24 cellular contexts compared by ENCODE assay signal in the genomic region with DNA sequence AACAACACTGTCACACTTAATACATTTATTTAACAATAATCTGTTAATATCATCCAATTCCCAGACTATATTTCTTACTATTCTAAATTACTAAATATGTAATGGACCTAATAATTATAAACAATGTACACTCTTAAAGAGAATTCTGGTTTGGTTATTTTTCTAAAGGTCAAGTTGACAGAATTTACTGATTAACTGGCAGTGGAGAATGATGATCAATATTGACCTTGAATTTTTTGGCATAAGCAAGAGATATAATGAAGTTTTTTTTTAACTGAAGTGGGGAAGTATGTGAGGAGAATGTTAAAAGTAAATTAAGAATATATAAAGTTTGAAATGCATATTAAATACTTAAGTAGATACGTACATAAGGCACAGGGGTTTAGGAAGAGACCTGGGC. TPM values are rescaled to one million over a fixed set of nuclear protein-coding genes. Genes with fewer than 3 reads are reported as not detected.
DNase-seq lines count a peak whose midpoint lies in the region; ATAC-seq, FAIRE-seq and TF ChIP-seq lines count a peak whose summit lies in the region.
"Had no signal": no experiment of that assay in that cellular context is flagged by ENCODE, and none has a peak within 500 bp of the region (broad histone marks: within the 10 kb centered on the region; RNA-seq: fewer than 3 reads in every experiment).

No MANE protein-coding gene starts in this region.

- no peak overlapping the region for H3K4me3 ChIP-seq in pancreas
- H3K4me3 ChIP-seq: BLaER1 had no signal

- FAIRE-seq in frontal cortex (lab: Jason Lieb, UNC), result peak; percentile 36
- peak; percentile 60 for FAIRE-seq in pancreas (lab: Jason Lieb, UNC)
- FAIRE-seq: A204.1, G401.6, GM12891 had no signal

- no peak overlapping the region for H3K27ac ChIP-seq in pancreas
- H3K27ac ChIP-seq: BLaER1 had no signal

- TF ChIP-seq CTCF in pancreas (IDR thresholded peaks at IDR 0.05), result no peak

- DNase-seq in frontal cortex (ENCODE audit: low spot score in 2 of 2) (no peak), left lobe of liver (ENCODE audit: low spot score) (no peak), pancreas (no peak)
- DNase-seq in stimulated activated CD4-positive, alpha-beta T cell treated with anti-CD3 and anti-CD28 coated beads, Interleukin-4, amount 100 ng/mL, for 24 hours, result no peak
- DNase-seq: 8988T; ACHN; BE2C; C1 segment of cervical spinal cord; CD4-positive, alpha-beta memory T cell; CD4-positive, CD25-positive, alpha-beta regulatory T cell; CD8-positive, alpha-beta memory T cell; COR-L47; DMS 273 treated with DMSO at 0.1 percent for 48 hours; DMS153; DMS53; DMS79 treated with DMSO at 0.1 percent for 48 hours; GF-D8 had no signal

- no peaks in the 10 kb centered on the region for H3K27me3 ChIP-seq in pancreas
- H3K27me3 ChIP-seq: BE2C, BLaER1 had no signal

- H3K36me3 ChIP-seq in pancreas, result no peaks in the 10 kb centered on the region
- H3K36me3 ChIP-seq: BE2C, BLaER1 had no signal

- no peaks in the 10 kb centered on the region for H3K9me3 ChIP-seq in pancreas
- H3K9me3 ChIP-seq: BE2C, BLaER1 had no signal

- intact Hi-C loops in pancreas (cut with DNase I), result no loop called here

- ATAC-seq in left lobe of liver, result peak; percentile 34
- no peak for ATAC-seq in pancreas
- ATAC-seq in HG03135 (IDR thresholded peaks at IDR 0.05; ENCODE audit: unreplicated experiment), result no peak
- no peak for ATAC-seq in SK-N-SH treated with all-trans-retinoic acid at 6 μM for 48 hours

- WGBS in pancreas, 2 donors, result 81 to 82% methylated on average over 1 of the region's 1 CpG

- no peaks in the 10 kb centered on the region for H3K4me1 ChIP-seq in pancreas
- H3K4me1 ChIP-seq: BLaER1 had no signal

TF ChIP-seq in SK-N-SH treated with all-trans-retinoic acid at 6 μM for 48 hours, 23 proteins besides CTCF, POLR2A, EP300 and RAD21:
- no peak for TF ChIP-seq ISL1 (CRISPR knock-in tag; IDR thresholded peaks at IDR 0.05)
- TF ChIP-seq ZFP3 (CRISPR knock-in tag; IDR thresholded peaks at IDR 0.05), result no peak
- TF ChIP-seq, protein P1, sequence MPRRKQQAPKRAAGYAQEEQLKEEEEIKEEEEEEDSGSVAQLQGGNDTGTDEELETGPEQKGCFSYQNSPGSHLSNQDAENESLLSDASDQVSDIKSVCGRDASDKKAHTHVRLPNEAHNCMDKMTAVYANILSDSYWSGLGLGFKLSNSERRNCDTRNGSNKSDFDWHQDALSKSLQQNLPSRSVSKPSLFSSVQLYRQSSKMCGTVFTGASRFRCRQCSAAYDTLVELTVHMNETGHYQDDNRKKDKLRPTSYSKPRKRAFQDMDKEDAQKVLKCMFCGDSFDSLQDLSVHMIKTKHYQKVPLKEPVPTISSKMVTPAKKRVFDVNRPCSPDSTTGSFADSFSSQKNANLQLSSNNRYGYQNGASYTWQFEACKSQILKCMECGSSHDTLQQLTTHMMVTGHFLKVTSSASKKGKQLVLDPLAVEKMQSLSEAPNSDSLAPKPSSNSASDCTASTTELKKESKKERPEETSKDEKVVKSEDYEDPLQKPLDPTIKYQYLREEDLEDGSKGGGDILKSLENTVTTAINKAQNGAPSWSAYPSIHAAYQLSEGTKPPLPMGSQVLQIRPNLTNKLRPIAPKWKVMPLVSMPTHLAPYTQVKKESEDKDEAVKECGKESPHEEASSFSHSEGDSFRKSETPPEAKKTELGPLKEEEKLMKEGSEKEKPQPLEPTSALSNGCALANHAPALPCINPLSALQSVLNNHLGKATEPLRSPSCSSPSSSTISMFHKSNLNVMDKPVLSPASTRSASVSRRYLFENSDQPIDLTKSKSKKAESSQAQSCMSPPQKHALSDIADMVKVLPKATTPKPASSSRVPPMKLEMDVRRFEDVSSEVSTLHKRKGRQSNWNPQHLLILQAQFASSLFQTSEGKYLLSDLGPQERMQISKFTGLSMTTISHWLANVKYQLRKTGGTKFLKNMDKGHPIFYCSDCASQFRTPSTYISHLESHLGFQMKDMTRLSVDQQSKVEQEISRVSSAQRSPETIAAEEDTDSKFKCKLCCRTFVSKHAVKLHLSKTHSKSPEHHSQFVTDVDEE (CRISPR knock-in tag; IDR thresholded peaks at IDR 0.05), result no peak

RNA-seq across cellular contexts. Expression of gene BCHE, which starts 33.8 kb away (rescaled TPM):
- total RNA-seq in frontal cortex, result 13.9 TPM
- total RNA-seq in left lobe of liver, result 38.3 TPM
- 1 to 10 TPM in 1 of 6 donors, under 1 TPM in 5; 0.09 to 1.3 (median 0.56) TPM for total RNA-seq in pancreas
- 1 to 10 TPM; 1.4 to 3.2 TPM for polyA plus RNA-seq in pancreas
- total RNA-seq: CD4-positive, alpha-beta memory T cell; CD4-positive, CD25-positive, alpha-beta regulatory T cell; CD8-positive, alpha-beta memory T cell had no signal
- polyA plus RNA-seq: CD14-positive monocyte; CD4-positive, alpha-beta memory T cell; CD4-positive, CD25-positive, alpha-beta regulatory T cell; CD8-positive, alpha-beta memory T cell had no signal
